31 cellular contexts compared by ENCODE assay signal in the genomic region with DNA sequence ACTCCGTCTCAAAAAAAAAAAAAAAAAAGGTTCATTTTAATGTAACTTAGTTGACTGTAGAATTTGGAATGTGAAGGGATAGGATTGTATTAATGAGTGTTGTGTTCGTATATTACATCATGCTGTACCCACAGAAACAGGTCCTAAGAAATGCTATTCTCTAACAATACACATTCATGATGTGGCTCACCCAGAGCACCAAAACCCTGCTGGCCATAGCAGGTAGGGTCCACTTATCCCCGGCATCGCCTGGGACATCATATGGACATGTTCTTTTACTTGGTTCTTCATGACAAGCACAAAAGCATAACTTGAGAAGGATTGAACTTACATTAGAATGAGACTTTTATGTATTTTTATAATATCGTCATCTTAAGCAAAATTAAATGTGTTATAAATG.
"Had no signal": no experiment of that assay in that cellular context is flagged by ENCODE, and none has a peak within 500 bp of the region (broad histone marks: within the 10 kb centered on the region; RNA-seq: fewer than 3 reads in every experiment).

No MANE protein-coding gene starts in this region.

- H3K4me3 Mint-ChIP-seq: activated CD4-positive, alpha-beta memory T cell treated with anti-CD3 and anti-CD28 coated beads, Interleukin-2, amount 10 ng/mL, durations not matched to agents 7 days and 5 days; activated CD4-positive, alpha-beta T cell treated with anti-CD3 and anti-CD28 coated beads for 36 hours; activated CD4-positive, alpha-beta T cell treated with anti-CD3 and anti-CD28 coated beads, Interleukin-2, amount 10 ng/mL, durations not matched to agents 24 days and 14 days; activated naive CD4-positive, alpha-beta T cell treated with anti-CD3 and anti-CD28 coated beads, Interleukin-2, amount 10 ng/mL, durations not matched to agents 7 days and 5 days; activated naive CD8-positive, alpha-beta T cell treated with anti-CD3 and anti-CD28 coated beads, Interleukin-2, amount 10 ng/mL, durations not matched to agents 7 days and 5 days; activated T-cell treated with anti-CD3 and anti-CD28 coated beads, Interleukin-2, amount 50 U/mL, for 24 hours; activated T-cell treated with anti-CD3 and anti-CD28 coated beads, Interleukin-2, amount 50 U/mL, for 72 hours; brain; T-helper 2 cell treated with Interferon-gamma antibody and Interleukin-4, amounts not matched to agents 5 μg/mL and 100 μg/mL, for 36 hours had no signal

- H3K4me3 ChIP-seq: ascending aorta, breast epithelium, cardiac muscle cell, colonic mucosa, gastrocnemius medialis, heart left ventricle had no signal

- H3K4me1 ChIP-seq: ascending aorta, breast epithelium, colonic mucosa, foreskin keratinocyte, gastrocnemius medialis had no signal

- H3K27ac Mint-ChIP-seq: activated CD4-positive, alpha-beta memory T cell treated with anti-CD3 and anti-CD28 coated beads, Interleukin-2, amount 10 ng/mL, durations not matched to agents 7 days and 5 days; activated CD4-positive, alpha-beta T cell treated with anti-CD3 and anti-CD28 coated beads for 36 hours; activated CD4-positive, alpha-beta T cell treated with anti-CD3 and anti-CD28 coated beads, Interleukin-2, amount 10 ng/mL, durations not matched to agents 24 days and 14 days; activated naive CD4-positive, alpha-beta T cell treated with anti-CD3 and anti-CD28 coated beads, Interleukin-2, amount 10 ng/mL, durations not matched to agents 7 days and 5 days; activated naive CD4-positive, alpha-beta T cell treated with anti-CD3 and anti-CD28 coated beads, Interleukin-2, amount 50 U/mL, for 72 hours; activated naive CD8-positive, alpha-beta T cell treated with anti-CD3 and anti-CD28 coated beads, Interleukin-2, amount 10 ng/mL, durations not matched to agents 7 days and 5 days; activated T-cell treated with anti-CD3 and anti-CD28 coated beads, Interleukin-2, amount 50 U/mL, for 24 hours; activated T-cell treated with anti-CD3 and anti-CD28 coated beads, Interleukin-2, amount 50 U/mL, for 72 hours; brain; T-helper 2 cell treated with Interferon-gamma antibody and Interleukin-4, amounts not matched to agents 5 μg/mL and 100 μg/mL, for 36 hours had no signal

- H3K9me3 ChIP-seq: ascending aorta, breast epithelium, colonic mucosa, gastrocnemius medialis had no signal

- ATAC-seq: activated CD4-positive, alpha-beta T cell treated with anti-CD3 and anti-CD28 coated beads for 36 hours; activated naive CD4-positive, alpha-beta T cell treated with anti-CD3 and anti-CD28 coated beads, Interleukin-2, amount 50 U/mL, for 72 hours; activated T-cell treated with anti-CD3 and anti-CD28 coated beads, Interleukin-2, amount 50 U/mL, for 72 hours; esophagus mucosa; foreskin keratinocyte; gastrocnemius medialis; heart left ventricle had no signal

- H3K36me3 Mint-ChIP-seq: activated naive CD4-positive, alpha-beta T cell treated with anti-CD3 and anti-CD28 coated beads, Interleukin-2, amount 10 ng/mL, durations not matched to agents 7 days and 5 days; activated naive CD4-positive, alpha-beta T cell treated with anti-CD3 and anti-CD28 coated beads, Interleukin-2, amount 50 U/mL, for 72 hours; activated naive CD8-positive, alpha-beta T cell treated with anti-CD3 and anti-CD28 coated beads, Interleukin-2, amount 10 ng/mL, durations not matched to agents 7 days and 5 days; brain had no signal

- H3K4me1 Mint-ChIP-seq: activated CD4-positive, alpha-beta memory T cell treated with anti-CD3 and anti-CD28 coated beads, Interleukin-2, amount 10 ng/mL, durations not matched to agents 7 days and 5 days; activated CD4-positive, alpha-beta T cell treated with anti-CD3 and anti-CD28 coated beads for 36 hours; activated CD4-positive, alpha-beta T cell treated with anti-CD3 and anti-CD28 coated beads, Interleukin-2, amount 10 ng/mL, durations not matched to agents 24 days and 14 days; activated naive CD4-positive, alpha-beta T cell treated with anti-CD3 and anti-CD28 coated beads, Interleukin-2, amount 10 ng/mL, durations not matched to agents 7 days and 5 days; activated naive CD8-positive, alpha-beta T cell treated with anti-CD3 and anti-CD28 coated beads, Interleukin-2, amount 10 ng/mL, durations not matched to agents 7 days and 5 days; brain had no signal

- H3K9me3 Mint-ChIP-seq: activated CD4-positive, alpha-beta memory T cell treated with anti-CD3 and anti-CD28 coated beads, Interleukin-2, amount 10 ng/mL, durations not matched to agents 7 days and 5 days; activated CD4-positive, alpha-beta T cell treated with anti-CD3 and anti-CD28 coated beads, Interleukin-2, amount 10 ng/mL, durations not matched to agents 24 days and 14 days; activated naive CD4-positive, alpha-beta T cell treated with anti-CD3 and anti-CD28 coated beads, Interleukin-2, amount 10 ng/mL, durations not matched to agents 7 days and 5 days; activated naive CD4-positive, alpha-beta T cell treated with anti-CD3 and anti-CD28 coated beads, Interleukin-2, amount 50 U/mL, for 72 hours; activated naive CD8-positive, alpha-beta T cell treated with anti-CD3 and anti-CD28 coated beads, Interleukin-2, amount 10 ng/mL, durations not matched to agents 7 days and 5 days; activated T-cell treated with anti-CD3 and anti-CD28 coated beads, Interleukin-2, amount 50 U/mL, for 24 hours; activated T-cell treated with anti-CD3 and anti-CD28 coated beads, Interleukin-2, amount 50 U/mL, for 72 hours; T-helper 2 cell treated with Interferon-gamma antibody and Interleukin-4, amounts not matched to agents 5 μg/mL and 100 μg/mL, for 36 hours had no signal

- H3K36me3 ChIP-seq: ascending aorta, breast epithelium, cardiac muscle cell, colonic mucosa, gastrocnemius medialis, WERI-Rb-1 had no signal

- DNase-seq: activated CD4-positive, alpha-beta memory T cell treated with anti-CD3 and anti-CD28 coated beads, Interleukin-2, amount 10 ng/mL, durations not matched to agents 7 days and 5 days; activated CD4-positive, alpha-beta T cell treated with anti-CD3 and anti-CD28 coated beads for 36 hours; activated CD4-positive, alpha-beta T cell treated with anti-CD3 and anti-CD28 coated beads, Interleukin-2, amount 10 ng/mL, durations not matched to agents 24 days and 14 days; activated CD4-positive, CD25-positive, alpha-beta regulatory T cell; activated CD4-positive, CD25-positive, alpha-beta regulatory T cell treated with anti-CD3 and anti-CD28 coated beads, Interleukin-2, amount 50 U/mL, for 72 hours; activated CD8-positive, alpha-beta memory T cell treated with anti-CD3 and anti-CD28 coated beads, Interleukin-2, amount 50 U/mL, for 48 hours; activated gamma-delta T cell; activated naive CD4-positive, alpha-beta T cell; activated naive CD4-positive, alpha-beta T cell treated with anti-CD3 and anti-CD28 coated beads, Interleukin-2, amount 10 ng/mL, durations not matched to agents 7 days and 5 days; activated naive CD8-positive, alpha-beta T cell treated with anti-CD3 and anti-CD28 coated beads, Interleukin-2, amount 10 ng/mL, durations not matched to agents 7 days and 5 days; activated T-cell treated with anti-CD3 and anti-CD28 coated beads for 4 hours; activated T-cell treated with anti-CD3 and anti-CD28 coated beads, Interleukin-2, amount 50 U/mL, for 24 hours; activated T-cell treated with anti-CD3 and anti-CD28 coated beads, Interleukin-2, amount 50 U/mL, for 72 hours; central memory CD4-positive, alpha-beta T cell; cerebellar nuclear complex; colonic mucosa; effector CD8-positive, alpha-beta T cell; foreskin keratinocyte; gastrocnemius medialis; glutamatergic neuron; heart left ventricle; hypothalamus; T1000; WERI-Rb-1 had no signal

- H3K27me3 Mint-ChIP-seq: activated CD4-positive, alpha-beta memory T cell treated with anti-CD3 and anti-CD28 coated beads, Interleukin-2, amount 10 ng/mL, durations not matched to agents 7 days and 5 days; activated CD4-positive, alpha-beta T cell treated with anti-CD3 and anti-CD28 coated beads for 36 hours; activated CD4-positive, alpha-beta T cell treated with anti-CD3 and anti-CD28 coated beads, Interleukin-2, amount 10 ng/mL, durations not matched to agents 24 days and 14 days; activated naive CD4-positive, alpha-beta T cell treated with anti-CD3 and anti-CD28 coated beads, Interleukin-2, amount 10 ng/mL, durations not matched to agents 7 days and 5 days; activated naive CD8-positive, alpha-beta T cell treated with anti-CD3 and anti-CD28 coated beads, Interleukin-2, amount 10 ng/mL, durations not matched to agents 7 days and 5 days; activated T-cell treated with anti-CD3 and anti-CD28 coated beads, Interleukin-2, amount 50 U/mL, for 24 hours; brain had no signal

- H3K27ac ChIP-seq: ascending aorta, breast epithelium, cardiac muscle cell, colonic mucosa, foreskin keratinocyte, gastrocnemius medialis, heart left ventricle, WERI-Rb-1 had no signal

- H3K27me3 ChIP-seq: ascending aorta, breast epithelium, cardiac muscle cell, colonic mucosa, foreskin keratinocyte, gastrocnemius medialis, heart left ventricle had no signal
